23 cellular contexts compared by ENCODE assay signal in genomic region chr7:2583798-2584580, GRCh38. TPM values are rescaled to one million over a fixed set of nuclear protein-coding genes. Genes with fewer than 3 reads are reported as not detected.
DNase-seq lines count a peak whose midpoint lies in the region; ATAC-seq, FAIRE-seq and TF ChIP-seq lines count a peak whose summit lies in the region.
"Had no signal": no experiment of that assay in that cellular context is flagged by ENCODE, and none has a peak within 500 bp of the region (broad histone marks: within the 10 kb centered on the region; RNA-seq: fewer than 3 reads in every experiment).

No MANE protein-coding gene starts in this region.

- no peaks in the 10 kb centered on the region for H3K27me3 Mint-ChIP-seq in stimulated activated naive CD8-positive, alpha-beta T cell treated with anti-CD3 and anti-CD28 coated beads, Interleukin-15, amount 100 ng/mL, for 72 hours
- H3K27me3 Mint-ChIP-seq: CD4-positive, alpha-beta T cell; IgD-negative memory B cell had no signal

- no peak for DNase-seq in stimulated activated naive CD8-positive, alpha-beta T cell treated with anti-CD3 and anti-CD28 coated beads, Interleukin-15, amount 100 ng/mL, for 72 hours
- no peak for DNase-seq in stimulated activated naive CD8-positive, alpha-beta T cell treated with anti-CD3 and anti-CD28 coated beads, Interleukin-15, Interleukin-2, amounts not matched to agents 100 U/mL and 50 U/mL, for 24 hours
- peak; percentile 50 for DNase-seq in myocyte (ENCODE audit: low read depth)
- peak in 4 of 6 donors; percentile 37 to 72 (median 49) for DNase-seq in pancreas
- no peak for DNase-seq in NCI-H2029 (lab: John Stamatoyannopoulos, UW)
- DNase-seq in OCI-M2 (lab: John Stamatoyannopoulos, UW; ENCODE audit: unreplicated experiment) = no peak
- no peak for DNase-seq in NCI-H748 treated with DMSO at 0.1 percent for 48 hours (lab: John Stamatoyannopoulos, UW)
- DNase-seq: AML-193; Caco-2; CD4-positive, alpha-beta T cell; GOT3; H7; HFFc6 had no signal

- no peaks in the 10 kb centered on the region for H3K4me1 ChIP-seq in pancreas
- H3K4me1 ChIP-seq: A549, Caco-2 had no signal

- H3K9me3 ChIP-seq in pancreas = no peaks in the 10 kb centered on the region
- H3K9me3 ChIP-seq: A549, Caco-2 had no signal

- H3K4me3 Mint-ChIP-seq in stimulated activated naive CD8-positive, alpha-beta T cell treated with anti-CD3 and anti-CD28 coated beads, Interleukin-15, amount 100 ng/mL, for 72 hours = no peak overlapping the region
- H3K4me3 Mint-ChIP-seq: CD4-positive, alpha-beta T cell; HFFc6 had no signal

- H3K9me3 Mint-ChIP-seq in stimulated activated naive CD8-positive, alpha-beta T cell treated with anti-CD3 and anti-CD28 coated beads, Interleukin-15, amount 100 ng/mL, for 72 hours = no peaks in the 10 kb centered on the region
- H3K9me3 Mint-ChIP-seq: CD4-positive, alpha-beta T cell; HFFc6; IgD-negative memory B cell had no signal

- 66 to 79% methylated on average over 32 to 49 of the region's 54 CpGs for WGBS in pancreas, 2 donors

- intact Hi-C loops in pancreas (cut with DNase I) = no loop called here

- no peaks in the 10 kb centered on the region for H3K27me3 ChIP-seq in pancreas

- ATAC-seq in stimulated activated naive CD8-positive, alpha-beta T cell treated with anti-CD3 and anti-CD28 coated beads, Interleukin-15, amount 100 ng/mL, for 72 hours = peak; percentile 65
- no peak for ATAC-seq in stimulated activated naive CD8-positive, alpha-beta T cell treated with anti-CD3 and anti-CD28 coated beads, Interleukin-15, Interleukin-2, amounts not matched to agents 100 U/mL and 50 U/mL, for 24 hours
- ATAC-seq in pancreas = peak; percentile 38 to 93 (median 88)
- ATAC-seq: A549, HCT116, HepG2 had no signal

- peaks cover 0 to 9% (median 0%) of the 10 kb centered on the region in 3 donors for H3K36me3 ChIP-seq in pancreas

- TF ChIP-seq CTCF in pancreas (IDR thresholded peaks at IDR 0.05) = no peak

- no peaks in the 10 kb centered on the region for H3K4me1 Mint-ChIP-seq in stimulated activated naive CD8-positive, alpha-beta T cell treated with anti-CD3 and anti-CD28 coated beads, Interleukin-15, amount 100 ng/mL, for 72 hours
- H3K4me1 Mint-ChIP-seq: IgD-negative memory B cell had no signal

- FAIRE-seq in pancreas (lab: Jason Lieb, UNC) = no peak
- FAIRE-seq: A549, D721Med, G401.6, GM12891, GM18507, HepG2 had no signal

- no peak overlapping the region for H3K27ac ChIP-seq in pancreas
- H3K27ac ChIP-seq: 22Rv1, A549, C4-2B had no signal

- no peak overlapping the region for H3K4me3 ChIP-seq in pancreas
- H3K4me3 ChIP-seq: A549 had no signal

- H3K27ac Mint-ChIP-seq in stimulated activated naive CD8-positive, alpha-beta T cell treated with anti-CD3 and anti-CD28 coated beads, Interleukin-15, amount 100 ng/mL, for 72 hours = no peak overlapping the region
- H3K27ac Mint-ChIP-seq: CD4-positive, alpha-beta T cell; HFFc6; IgD-negative memory B cell had no signal

RNA-seq across cellular contexts. Expression of gene IQCE, which starts 25.2 kb away (rescaled TPM):
- total RNA-seq in myocyte = 12.1 and 13.6 TPM in 2 replicates
- 17.6 TPM for polyA plus RNA-seq in myocyte (2012)
- 10 to 100 TPM in 4 of 6 donors, 1 to 10 TPM in 2; 8.8 to 14.1 (median 12.1) TPM for total RNA-seq in pancreas
- 10 to 100 TPM in 1 of 2 donors, 1 to 10 TPM in 1; 8.8 to 10.9 TPM for polyA plus RNA-seq in pancreas

RNA-seq across cellular contexts. Expression of gene BRAT1, which starts 28.7 kb away (rescaled TPM):
- total RNA-seq in myocyte (43.1 and 54.9 TPM in 2 replicates), pancreas (10 to 100 TPM; 11.8 to 18.1 (median 13.6) TPM)
- polyA plus RNA-seq in myocyte (2012) = 28.3 TPM
- 10 to 100 TPM; 44.7 to 54.4 TPM for polyA plus RNA-seq in pancreas

RNA-seq across cellular contexts. Expression of gene TTYH3, which starts 47.8 kb away (rescaled TPM):
- total RNA-seq in myocyte (27.6 and 29.1 TPM in 2 replicates), pancreas (10 to 100 TPM in 3 of 6 donors, 1 to 10 TPM in 3; 4.9 to 31.9 (median 8.4) TPM)
- 46.4 TPM for polyA plus RNA-seq in myocyte (2012)
- polyA plus RNA-seq in pancreas = 10 to 100 TPM in 1 of 2 donors, 1 to 10 TPM in 1; 6.7 to 10.5 TPM

Comparison
In these comparisons a context has a peak if more than half of its experiments do, and no peak if none do; other contexts are left out.
1. DNase-seq: peak in myocyte (single experiment) and pancreas (4 of 6); none in stimulated activated naive CD8-positive, alpha-beta T cell treated with anti-CD3 and anti-CD28 coated beads, Interleukin-15, amount 100 ng/mL, for 72 hours (0 of 2), stimulated activated naive CD8-positive, alpha-beta T cell treated with anti-CD3 and anti-CD28 coated beads, Interleukin-15, Interleukin-2, amounts not matched to agents 100 U/mL and 50 U/mL, for 24 hours (single experiment), NCI-H2029 (single experiment), OCI-M2 (single experiment) and NCI-H748 treated with DMSO at 0.1 percent for 48 hours (single experiment).